ENCODE assay signal across 2 cellular contexts in genomic region chr1:1013105-1013921, GRCh38.
TF ChIP-seq lines count a peak whose summit lies in the region.

Gene ISG15 (plus strand): TSS chr1:1013497. CDS start chr1:1013574, 77 bp downstream.

TF ChIP-seq in HEK293, 187 proteins besides CTCF, POLR2A, EP300 and RAD21 (continued from another document and continues in another):
- peak; percentile 70 for TF ChIP-seq PATZ1 (tag by site-specific recombination; IDR thresholded peaks at IDR 0.05)
- peak; percentile 57; the same call in 1 of the 2 replicates for TF ChIP-seq ZNF629 (tag by site-specific recombination; IDR thresholded peaks at IDR 0.05)
- no peak for TF ChIP-seq ZNF548 (tag by site-specific recombination; IDR thresholded peaks at IDR 0.05)
- TF ChIP-seq, protein P1, sequence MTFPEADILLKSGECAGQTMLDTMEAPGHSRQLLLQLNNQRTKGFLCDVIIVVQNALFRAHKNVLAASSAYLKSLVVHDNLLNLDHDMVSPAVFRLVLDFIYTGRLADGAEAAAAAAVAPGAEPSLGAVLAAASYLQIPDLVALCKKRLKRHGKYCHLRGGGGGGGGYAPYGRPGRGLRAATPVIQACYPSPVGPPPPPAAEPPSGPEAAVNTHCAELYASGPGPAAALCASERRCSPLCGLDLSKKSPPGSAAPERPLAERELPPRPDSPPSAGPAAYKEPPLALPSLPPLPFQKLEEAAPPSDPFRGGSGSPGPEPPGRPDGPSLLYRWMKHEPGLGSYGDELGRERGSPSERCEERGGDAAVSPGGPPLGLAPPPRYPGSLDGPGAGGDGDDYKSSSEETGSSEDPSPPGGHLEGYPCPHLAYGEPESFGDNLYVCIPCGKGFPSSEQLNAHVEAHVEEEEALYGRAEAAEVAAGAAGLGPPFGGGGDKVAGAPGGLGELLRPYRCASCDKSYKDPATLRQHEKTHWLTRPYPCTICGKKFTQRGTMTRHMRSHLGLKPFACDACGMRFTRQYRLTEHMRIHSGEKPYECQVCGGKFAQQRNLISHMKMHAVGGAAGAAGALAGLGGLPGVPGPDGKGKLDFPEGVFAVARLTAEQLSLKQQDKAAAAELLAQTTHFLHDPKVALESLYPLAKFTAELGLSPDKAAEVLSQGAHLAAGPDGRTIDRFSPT (tag by site-specific recombination; IDR thresholded peaks at IDR 0.05) = 0 out of 2 replicates have a peak, but pooled peaks have one; percentile 9
- TF ChIP-seq ZNF266 (tag by site-specific recombination; IDR thresholded peaks at IDR 0.05; ENCODE audit: low read depth) = no peak
- no peak for TF ChIP-seq KLF16 (tag by site-specific recombination; IDR thresholded peaks at IDR 0.05)
- TF ChIP-seq ZNF175 (tag by site-specific recombination; IDR thresholded peaks at IDR 0.05) = no peak
- peak; percentile 73 for TF ChIP-seq TSHZ1 (tag by site-specific recombination; IDR thresholded peaks at IDR 0.05; ENCODE audit: borderline replicate concordance)
- TF ChIP-seq ZNF610 (tag by site-specific recombination; IDR thresholded peaks at IDR 0.05; ENCODE audit: borderline replicate concordance) = no peak
- TF ChIP-seq ZBTB7A (tag by site-specific recombination; IDR thresholded peaks at IDR 0.05; ENCODE audit: low read depth) = 0 out of 2 replicates have a peak, but pooled peaks have one; percentile 23
- no peak for TF ChIP-seq ZNF146 (tag by site-specific recombination; IDR thresholded peaks at IDR 0.05)
- TF ChIP-seq, protein P2, sequence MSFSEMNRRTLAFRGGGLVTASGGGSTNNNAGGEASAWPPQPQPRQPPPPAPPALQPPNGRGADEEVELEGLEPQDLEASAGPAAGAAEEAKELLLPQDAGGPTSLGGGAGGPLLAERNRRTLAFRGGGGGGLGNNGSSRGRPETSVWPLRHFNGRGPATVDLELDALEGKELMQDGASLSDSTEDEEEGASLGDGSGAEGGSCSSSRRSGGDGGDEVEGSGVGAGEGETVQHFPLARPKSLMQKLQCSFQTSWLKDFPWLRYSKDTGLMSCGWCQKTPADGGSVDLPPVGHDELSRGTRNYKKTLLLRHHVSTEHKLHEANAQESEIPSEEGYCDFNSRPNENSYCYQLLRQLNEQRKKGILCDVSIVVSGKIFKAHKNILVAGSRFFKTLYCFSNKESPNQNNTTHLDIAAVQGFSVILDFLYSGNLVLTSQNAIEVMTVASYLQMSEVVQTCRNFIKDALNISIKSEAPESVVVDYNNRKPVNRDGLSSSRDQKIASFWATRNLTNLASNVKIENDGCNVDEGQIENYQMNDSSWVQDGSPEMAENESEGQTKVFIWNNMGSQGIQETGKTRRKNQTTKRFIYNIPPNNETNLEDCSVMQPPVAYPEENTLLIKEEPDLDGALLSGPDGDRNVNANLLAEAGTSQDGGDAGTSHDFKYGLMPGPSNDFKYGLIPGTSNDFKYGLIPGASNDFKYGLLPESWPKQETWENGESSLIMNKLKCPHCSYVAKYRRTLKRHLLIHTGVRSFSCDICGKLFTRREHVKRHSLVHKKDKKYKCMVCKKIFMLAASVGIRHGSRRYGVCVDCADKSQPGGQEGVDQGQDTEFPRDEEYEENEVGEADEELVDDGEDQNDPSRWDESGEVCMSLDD (tag by site-specific recombination; IDR thresholded peaks at IDR 0.05) = no peak
- no peak for TF ChIP-seq ZNF843 (tag by site-specific recombination; IDR thresholded peaks at IDR 0.05)
- TF ChIP-seq SETDB1 (IDR thresholded peaks at IDR 0.05; ENCODE audit: insufficient read length, low read length) = no peak
- no peak for TF ChIP-seq ZBTB1 (tag by site-specific recombination; IDR thresholded peaks at IDR 0.05)
- no peak for TF ChIP-seq MZF1 (tag by site-specific recombination; IDR thresholded peaks at IDR 0.05; ENCODE audit: borderline replicate concordance)
- no peak for TF ChIP-seq ZNF239 (tag by site-specific recombination; IDR thresholded peaks at IDR 0.05)
- peak; percentile 8; the same call in 1 of the 2 replicates for TF ChIP-seq ZFHX2 (tag by site-specific recombination; conservative IDR thresholded peaks at IDR 0.05)
- TF ChIP-seq HOXA7 (CRISPR knock-in tag; IDR thresholded peaks at IDR 0.05; ENCODE audit: borderline replicate concordance) = no peak

TF ChIP-seq in K562, 482 proteins besides CTCF, POLR2A, EP300 and RAD21 (continued from another document and continues in another):
- TF ChIP-seq, protein P3, sequence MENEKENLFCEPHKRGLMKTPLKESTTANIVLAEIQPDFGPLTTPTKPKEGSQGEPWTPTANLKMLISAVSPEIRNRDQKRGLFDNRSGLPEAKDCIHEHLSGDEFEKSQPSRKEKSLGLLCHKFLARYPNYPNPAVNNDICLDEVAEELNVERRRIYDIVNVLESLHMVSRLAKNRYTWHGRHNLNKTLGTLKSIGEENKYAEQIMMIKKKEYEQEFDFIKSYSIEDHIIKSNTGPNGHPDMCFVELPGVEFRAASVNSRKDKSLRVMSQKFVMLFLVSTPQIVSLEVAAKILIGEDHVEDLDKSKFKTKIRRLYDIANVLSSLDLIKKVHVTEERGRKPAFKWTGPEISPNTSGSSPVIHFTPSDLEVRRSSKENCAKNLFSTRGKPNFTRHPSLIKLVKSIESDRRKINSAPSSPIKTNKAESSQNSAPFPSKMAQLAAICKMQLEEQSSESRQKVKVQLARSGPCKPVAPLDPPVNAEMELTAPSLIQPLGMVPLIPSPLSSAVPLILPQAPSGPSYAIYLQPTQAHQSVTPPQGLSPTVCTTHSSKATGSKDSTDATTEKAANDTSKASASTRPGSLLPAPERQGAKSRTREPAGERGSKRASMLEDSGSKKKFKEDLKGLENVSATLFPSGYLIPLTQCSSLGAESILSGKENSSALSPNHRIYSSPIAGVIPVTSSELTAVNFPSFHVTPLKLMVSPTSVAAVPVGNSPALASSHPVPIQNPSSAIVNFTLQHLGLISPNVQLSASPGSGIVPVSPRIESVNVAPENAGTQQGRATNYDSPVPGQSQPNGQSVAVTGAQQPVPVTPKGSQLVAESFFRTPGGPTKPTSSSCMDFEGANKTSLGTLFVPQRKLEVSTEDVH (IDR thresholded peaks at IDR 0.05; ENCODE audit: low read depth, partially characterized antibody) = peak; percentile 37
- TF ChIP-seq, protein P4, sequence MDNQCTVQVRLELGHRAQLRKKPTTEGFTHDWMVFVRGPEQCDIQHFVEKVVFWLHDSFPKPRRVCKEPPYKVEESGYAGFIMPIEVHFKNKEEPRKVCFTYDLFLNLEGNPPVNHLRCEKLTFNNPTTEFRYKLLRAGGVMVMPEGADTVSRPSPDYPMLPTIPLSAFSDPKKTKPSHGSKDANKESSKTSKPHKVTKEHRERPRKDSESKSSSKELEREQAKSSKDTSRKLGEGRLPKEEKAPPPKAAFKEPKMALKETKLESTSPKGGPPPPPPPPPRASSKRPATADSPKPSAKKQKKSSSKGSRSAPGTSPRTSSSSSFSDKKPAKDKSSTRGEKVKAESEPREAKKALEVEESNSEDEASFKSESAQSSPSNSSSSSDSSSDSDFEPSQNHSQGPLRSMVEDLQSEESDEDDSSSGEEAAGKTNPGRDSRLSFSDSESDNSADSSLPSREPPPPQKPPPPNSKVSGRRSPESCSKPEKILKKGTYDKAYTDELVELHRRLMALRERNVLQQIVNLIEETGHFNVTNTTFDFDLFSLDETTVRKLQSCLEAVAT (IDR thresholded peaks at IDR 0.05) = no peak; a peak in 1 of 4 replicates
- TF ChIP-seq GTF2F1 (IDR thresholded peaks at IDR 0.05; ENCODE audit: low read depth, low read length) (peak; percentile 79; the same call in 1 of the 2 replicates), ELF2 (CRISPR knock-in tag; IDR thresholded peaks at IDR 0.05) (no peak), GATAD2A (IDR thresholded peaks at IDR 0.05) (no peak), CREBBP (IDR thresholded peaks at IDR 0.05; ENCODE audit: low read depth, low read length) (no peak), ZNF444 (CRISPR knock-in tag; IDR thresholded peaks at IDR 0.05) (no peak), MTF1 (CRISPR knock-in tag; IDR thresholded peaks at IDR 0.05; ENCODE audit: borderline replicate concordance) (no peak), FOXA1 (IDR thresholded peaks at IDR 0.05; ENCODE audit: borderline replicate concordance) (no peak), LCOR (CRISPR knock-in tag; IDR thresholded peaks at IDR 0.05) (peak; percentile 96), USF2 (CRISPR knock-in tag; IDR thresholded peaks at IDR 0.05) (no peak), NFIC (IDR thresholded peaks at IDR 0.05) (peak; percentile 64), MTA2 (IDR thresholded peaks at IDR 0.05; ENCODE audit: low read depth) (0 out of 2 replicates have a peak, but pooled peaks have one; percentile 2), ZSCAN29 (IDR thresholded peaks at IDR 0.05) (no peak), MLX (CRISPR knock-in tag; conservative IDR thresholded peaks at IDR 0.05) (0 out of 4 replicates have a peak, but pooled peaks of 1 of the 2 experiments have one; percentile 37), HMGN3 (IDR thresholded peaks at IDR 0.05; ENCODE audit: borderline replicate concordance, extremely low read depth, insufficient read length, low read depth, low read length) (no peak), ZNF639 (CRISPR knock-in tag; conservative IDR thresholded peaks at IDR 0.05 in 1 of 2, IDR thresholded peaks at IDR 0.05 in 1 of 2) (peak in 1 of 2 experiments; percentile 87; a peak in 1 of 4 replicates), MCM5 (IDR thresholded peaks at IDR 0.05; ENCODE audit: low read depth) (no peak), ZNF318 (IDR thresholded peaks at IDR 0.05; ENCODE audit: borderline replicate concordance in 1 of 2, low read depth in 1 of 2) (peak in 1 of 2 experiments; percentile 97; a peak in 2 of 4 replicates), SMARCE1 (IDR thresholded peaks at IDR 0.05) (peak; percentile 70)
- TF ChIP-seq, protein P5, sequence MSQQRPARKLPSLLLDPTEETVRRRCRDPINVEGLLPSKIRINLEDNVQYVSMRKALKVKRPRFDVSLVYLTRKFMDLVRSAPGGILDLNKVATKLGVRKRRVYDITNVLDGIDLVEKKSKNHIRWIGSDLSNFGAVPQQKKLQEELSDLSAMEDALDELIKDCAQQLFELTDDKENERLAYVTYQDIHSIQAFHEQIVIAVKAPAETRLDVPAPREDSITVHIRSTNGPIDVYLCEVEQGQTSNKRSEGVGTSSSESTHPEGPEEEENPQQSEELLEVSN (IDR thresholded peaks at IDR 0.05; ENCODE audit: borderline replicate concordance in 1 of 2, extremely low read depth in 1 of 2, insufficient read depth in 1 of 2, insufficient read length in 1 of 2, low read depth in 1 of 2, low read length in 1 of 2, poor library complexity in 1 of 2, severe bottlenecking in 1 of 2) = peak in 1 of 2 experiments; percentile 48
